In the genomic region with DNA sequence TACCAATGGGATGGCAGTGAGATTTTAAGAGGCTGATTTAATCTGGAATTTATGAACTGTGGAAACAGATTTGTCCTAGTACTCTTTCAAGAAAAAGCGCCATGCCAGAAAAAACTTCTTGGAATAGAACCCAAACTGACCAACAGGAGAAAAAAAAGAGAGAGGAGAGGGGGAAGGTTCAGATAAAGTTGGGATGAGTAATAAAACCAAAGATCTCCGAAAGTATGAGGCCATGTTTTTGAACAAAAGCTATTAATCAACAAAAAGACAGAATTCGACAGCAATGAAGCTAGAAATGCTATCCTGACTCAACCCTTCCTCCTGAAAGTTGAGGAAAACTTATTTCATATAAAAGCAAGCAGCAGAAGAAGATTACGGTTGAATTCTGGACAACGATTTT, we compare ENCODE assay signal across 23 cellular contexts.
DNase-seq lines count a peak whose midpoint lies in the region; ATAC-seq, FAIRE-seq and TF ChIP-seq lines count a peak whose summit lies in the region.
"Had no signal": no experiment of that assay in that cellular context is flagged by ENCODE, and none has a peak within 500 bp of the region (broad histone marks: within the 10 kb centered on the region; RNA-seq: fewer than 3 reads in every experiment).

No MANE protein-coding gene starts in this region.

- TF ChIP-seq EP300 in K562 (IDR thresholded peaks at IDR 0.05; ENCODE audit: low read length) = no peak

- H3K79me2 ChIP-seq in K562 (ENCODE audit: control insufficient read depth, insufficient read depth, low read length) = no peaks in the 10 kb centered on the region

- H2AFZ ChIP-seq in K562 (ENCODE audit: low read depth, low read length) = peak overlapping the region; percentile 12; the same call in 1 of the 2 replicates

- FAIRE-seq in K562 (lab: Jason Lieb, UNC) = no peak
- FAIRE-seq: A549, D721Med, G401.6, GM12891, GM19239 had no signal

- CTCF ChIA-PET in K562 (lab: Yijun Ruan, JAX; ENCODE audit: low intra/inter-chr PET ratio) = no interaction called here

- no peaks in the 10 kb centered on the region for H3K27me3 ChIP-seq in K562 (ENCODE audit: control insufficient read depth in 2 of 2, insufficient read depth in 2 of 2, low read length in 2 of 2)
- no peaks in the 10 kb centered on the region for H3K27me3 ChIP-seq in right lobe of liver
- H3K27me3 ChIP-seq: BLaER1 treated with 17β-estradiol and CSF1 and Interleukin-3, amounts not matched to agents 10 nM and 100 nM had no signal

- no peaks in the 10 kb centered on the region for H4K20me1 ChIP-seq in K562 (replicated peaks; ENCODE audit: control insufficient read depth, insufficient read depth, low read length)
- H4K20me1 ChIP-seq: BLaER1 treated with 17β-estradiol and CSF1 and Interleukin-3, amounts not matched to agents 10 nM and 100 nM had no signal

- no peak overlapping the region for H3K9ac ChIP-seq in K562 (ENCODE audit: insufficient read depth in 1 of 2, low read depth in 2 of 2, low read length in 2 of 2)
- H3K9ac ChIP-seq: BLaER1 treated with 17β-estradiol and CSF1 and Interleukin-3, amounts not matched to agents 10 nM and 100 nM had no signal

- no peak for TF ChIP-seq POLR2A in K562 (conservative IDR thresholded peaks at IDR 0.05)
- no peak for TF ChIP-seq POLR2A in right lobe of liver (IDR thresholded peaks at IDR 0.05)

- in situ Hi-C loops in K562 (cut with MboI) = no loop called here

- ATAC-seq in K562 = no peak
- ATAC-seq in GM19351 (IDR thresholded peaks at IDR 0.05; ENCODE audit: unreplicated experiment) = no peak
- ATAC-seq in HG03354 (IDR thresholded peaks at IDR 0.05; ENCODE audit: poor library complexity, severe bottlenecking, unreplicated experiment) = no peak
- ATAC-seq in right lobe of liver = no peak
- ATAC-seq: A549; CD8-positive, alpha-beta T cell had no signal

- DNase-seq in NCI-H226 = peak; percentile 12
- peak; percentile 18 for DNase-seq in amniotic epithelial cell (ENCODE audit: low read depth)
- DNase-seq in K562 (ENCODE audit: extremely low read depth in 1 of 4, low spot score in 3 of 4) = no peak
- DNase-seq in fibroblast of mammary gland (ENCODE audit: low read depth) = peak; percentile 7
- no peak for DNase-seq in effector CD8-positive, alpha-beta T cell (lab: John Stamatoyannopoulos, UW)
- no peak for DNase-seq in right lobe of liver
- DNase-seq: AML-193; Caco-2; Calu3; CD4-positive, alpha-beta T cell; CD8-positive, alpha-beta T cell; DMS79 treated with DMSO at 0.1 percent for 48 hours; GF-D8 had no signal

- POLR2A ChIA-PET in K562 (lab: Yijun Ruan, JAX) = no interaction called here

- H3K4me1 ChIP-seq in K562 (replicated peaks in 1 of 2; ENCODE audit: control insufficient read depth in 2 of 2, insufficient read depth in 2 of 2, low read length in 2 of 2) (peaks cover 3 to 44% of the 10 kb centered on the region in 2 experiments; a peak in 4 of 5 replicates), right lobe of liver (peaks cover 0 to 3% (median 3%) of the 10 kb centered on the region in 4 donors)
- H3K4me1 ChIP-seq: A549, Caco-2 had no signal

- H3K27ac ChIP-seq in K562 (ENCODE audit: extremely low read depth, low read depth, low read length) (no peak overlapping the region), right lobe of liver (no peak overlapping the region)
- H3K27ac ChIP-seq: 22Rv1, A549, C4-2B had no signal

- intact Hi-C loops in K562 (cut with micrococcal nuclease) = no loop called here
- intact Hi-C loops in right lobe of liver (cut with DNase I) = no loop called here

- TF ChIP-seq RAD21 in K562 (CRISPR knock-in tag; conservative IDR thresholded peaks at IDR 0.05 in 1 of 2, IDR thresholded peaks at IDR 0.05 in 1 of 2) = no peak

- no peaks in the 10 kb centered on the region; the same call in 1 of the 2 replicates for H3K9me3 ChIP-seq in K562 (replicated peaks; ENCODE audit: control insufficient read depth, insufficient read depth, low read depth, low read length)
- no peaks in the 10 kb centered on the region for H3K9me3 ChIP-seq in right lobe of liver
- H3K9me3 ChIP-seq: A549; BLaER1 treated with 17β-estradiol and CSF1 and Interleukin-3, amounts not matched to agents 10 nM and 100 nM; Caco-2 had no signal

- H3K4me3 ChIP-seq in K562 = no peak overlapping the region
- H3K4me3 ChIP-seq in fibroblast of mammary gland (ENCODE audit: control insufficient read depth, low read depth, low read length) = no peak overlapping the region
- H3K4me3 ChIP-seq in right lobe of liver = no peak overlapping the region
- H3K4me3 ChIP-seq: A549; BLaER1 treated with 17β-estradiol and CSF1 and Interleukin-3, amounts not matched to agents 10 nM and 100 nM had no signal

- H3K36me3 ChIP-seq in K562 (ENCODE audit: control insufficient read depth, insufficient read depth, low read length) = no peaks in the 10 kb centered on the region
- H3K36me3 ChIP-seq in right lobe of liver = no peaks in the 10 kb centered on the region
- H3K36me3 ChIP-seq: BLaER1 treated with 17β-estradiol and CSF1 and Interleukin-3, amounts not matched to agents 10 nM and 100 nM had no signal

- no peak for TF ChIP-seq CTCF in K562 (IDR thresholded peaks at IDR 0.05 in 2 of 3, conservative IDR thresholded peaks at IDR 0.05 in 1 of 3; ENCODE audit: insufficient read depth in 2 of 3, low read depth in 1 of 3, low read length in 3 of 3)
- TF ChIP-seq CTCF in fibroblast of mammary gland (conservative IDR thresholded peaks at IDR 0.05; ENCODE audit: control insufficient read depth, insufficient read depth, low read depth, low read length) = no peak
- no peak for TF ChIP-seq CTCF in right lobe of liver (IDR thresholded peaks at IDR 0.05)

- WGBS in K562 (ENCODE audit: insufficient coverage, low coverage, missing lambda C conversion rate) = 53% methylated on average over 5 of the region's 5 CpGs
- 86% methylated on average over 5 of the region's 5 CpGs for WGBS in right lobe of liver (ENCODE audit: insufficient coverage, low coverage, low lambda C conversion rate, missing lambda C conversion rate)

- H3K4me2 ChIP-seq in K562 (ENCODE audit: insufficient read depth, low read length) = no peak overlapping the region
- H3K4me2 ChIP-seq: A549 had no signal

- BruUV-seq in K562 (replicated peaks; lab: Mats Ljungman, UMichigan) = no TSS peak

- H3K9me1 ChIP-seq in K562 (ENCODE audit: control insufficient read depth, insufficient read depth, low read length) = no peaks in the 10 kb centered on the region

TF ChIP-seq in K562, 482 proteins besides CTCF, POLR2A, EP300 and RAD21:
- no peak for TF ChIP-seq ESRRB (CRISPR knock-in tag; IDR thresholded peaks at IDR 0.05; ENCODE audit: borderline replicate concordance)
TF ChIP-seq in K562: peak in this region for 0.

Comparison
In these comparisons a context has a peak if more than half of its experiments do, and no peak if none do; other contexts are left out.
1. DNase-seq: peak in NCI-H226 (single experiment), amniotic epithelial cell (single experiment) and fibroblast of mammary gland (single experiment); none in K562 (0 of 4), effector CD8-positive, alpha-beta T cell (single experiment) and right lobe of liver (0 of 3).